ENCODE assay signal across 22 cellular contexts in genomic region chr11:124757320-124757719, GRCh38.
"Had no signal": no experiment of that assay in that cellular context is flagged by ENCODE, and none has a peak within 500 bp of the region (broad histone marks: within the 10 kb centered on the region; RNA-seq: fewer than 3 reads in every experiment).

No MANE protein-coding gene starts in this region.

- DNase-seq: cerebellar nuclear complex; dorsolateral prefrontal cortex; effector CD8-positive, alpha-beta T cell; esophagus squamous epithelium; foreskin fibroblast; glutamatergic neuron; islet precursor cell; mesenchymal stem cell; midbrain; psoas muscle; right lobe of liver; stimulated activated CD4-positive, alpha-beta T cell treated with anti-CD3 and anti-CD28 coated beads, Interleukin-4, amount 100 ng/mL, for 1 hour; stimulated activated CD8-positive, alpha-beta memory T cell treated with anti-CD3 and anti-CD28 coated beads, Interleukin-4, amount 100 ng/mL, for 48 hours; stimulated activated naive CD8-positive, alpha-beta T cell treated with anti-CD3 and anti-CD28 coated beads, Interleukin-15, Interleukin-2, amounts not matched to agents 100 U/mL and 50 U/mL, for 24 hours had no signal

- H3K36me3 ChIP-seq: right lobe of liver, suprapubic skin, tibial nerve had no signal

- H3K9me3 ChIP-seq: esophagus squamous epithelium, gastroesophageal sphincter, psoas muscle, right lobe of liver, suprapubic skin, tibial nerve had no signal

- H3K4me3 ChIP-seq: lung, right lobe of liver had no signal

- ATAC-seq: gastroesophageal sphincter; left lobe of liver; psoas muscle; right lobe of liver; stimulated activated effector memory CD8-positive, alpha-beta T cell treated with anti-CD3 and anti-CD28 coated beads, Interleukin-12 subunit alpha, Interleukin-12 subunit beta, amount 100 ng/mL, for 72 hours; stimulated activated naive CD8-positive, alpha-beta T cell treated with anti-CD3 and anti-CD28 coated beads, Interleukin-15, Interleukin-2, amounts not matched to agents 100 U/mL and 50 U/mL, for 24 hours had no signal

- H3K9me3 Mint-ChIP-seq: nephron; stimulated activated effector memory CD8-positive, alpha-beta T cell treated with anti-CD3 and anti-CD28 coated beads, Interleukin-12 subunit alpha, Interleukin-12 subunit beta, amount 100 ng/mL, for 72 hours had no signal

- FAIRE-seq: colon had no signal

- H3K36me3 Mint-ChIP-seq: stimulated activated effector memory CD8-positive, alpha-beta T cell treated with anti-CD3 and anti-CD28 coated beads, Interleukin-12 subunit alpha, Interleukin-12 subunit beta, amount 100 ng/mL, for 72 hours had no signal

- H3K27ac ChIP-seq: gastroesophageal sphincter, psoas muscle, right lobe of liver, suprapubic skin, tibial nerve had no signal

- H3K27ac Mint-ChIP-seq: nephron; stimulated activated effector memory CD8-positive, alpha-beta T cell treated with anti-CD3 and anti-CD28 coated beads, Interleukin-12 subunit alpha, Interleukin-12 subunit beta, amount 100 ng/mL, for 72 hours had no signal
